In genomic region chr3:38099518-38099917, GRCh38 we compare ENCODE assay signal across 15 cellular contexts.
"Had no signal": no experiment of that assay in that cellular context is flagged by ENCODE, and none has a peak within 500 bp of the region (broad histone marks: within the 10 kb centered on the region; RNA-seq: fewer than 3 reads in every experiment).

No MANE protein-coding gene starts in this region.

- H3K4me1 Mint-ChIP-seq: activated CD4-positive, alpha-beta memory T cell treated with anti-CD3 and anti-CD28 coated beads, Interleukin-2, amount 10 ng/mL, durations not matched to agents 7 days and 5 days; nephron had no signal

- H3K27me3 ChIP-seq: breast epithelium, esophagus muscularis mucosa, foreskin keratinocyte, pancreas, testis had no signal

- H3K36me3 Mint-ChIP-seq: activated naive CD8-positive, alpha-beta T cell treated with anti-CD3 and anti-CD28 coated beads, Interleukin-2, amount 10 ng/mL, durations not matched to agents 7 days and 5 days had no signal

- H3K9me3 ChIP-seq: breast epithelium, esophagus muscularis mucosa, pancreas, testis had no signal

- H3K27ac ChIP-seq: breast epithelium, esophagus muscularis mucosa, foreskin keratinocyte, heart left ventricle, pancreas, testis had no signal

- H3K27me3 Mint-ChIP-seq: stimulated activated naive CD8-positive, alpha-beta T cell treated with anti-CD3 and anti-CD28 coated beads, Interleukin-15, Interleukin-2, amounts not matched to agents 100 ng/mL and 50 ng/mL, for 24 hours had no signal

- H3K27ac Mint-ChIP-seq: activated CD4-positive, alpha-beta memory T cell treated with anti-CD3 and anti-CD28 coated beads, Interleukin-2, amount 10 ng/mL, durations not matched to agents 7 days and 5 days; activated naive CD8-positive, alpha-beta T cell treated with anti-CD3 and anti-CD28 coated beads, Interleukin-2, amount 10 ng/mL, durations not matched to agents 7 days and 5 days; nephron; stimulated activated naive CD8-positive, alpha-beta T cell treated with anti-CD3 and anti-CD28 coated beads, Interleukin-15, Interleukin-2, amounts not matched to agents 100 ng/mL and 50 ng/mL, for 24 hours had no signal

- H3K4me3 ChIP-seq: breast epithelium, esophagus muscularis mucosa, heart left ventricle, pancreas, testis had no signal

- H3K9me3 Mint-ChIP-seq: activated naive CD8-positive, alpha-beta T cell treated with anti-CD3 and anti-CD28 coated beads, Interleukin-2, amount 10 ng/mL, durations not matched to agents 7 days and 5 days; stimulated activated naive CD8-positive, alpha-beta T cell treated with anti-CD3 and anti-CD28 coated beads, Interleukin-15, Interleukin-2, amounts not matched to agents 100 ng/mL and 50 ng/mL, for 24 hours had no signal

- ATAC-seq: foreskin keratinocyte, heart left ventricle, pancreas had no signal

- H3K4me3 Mint-ChIP-seq: activated CD4-positive, alpha-beta memory T cell treated with anti-CD3 and anti-CD28 coated beads, Interleukin-2, amount 10 ng/mL, durations not matched to agents 7 days and 5 days; activated naive CD8-positive, alpha-beta T cell treated with anti-CD3 and anti-CD28 coated beads, Interleukin-2, amount 10 ng/mL, durations not matched to agents 7 days and 5 days; nephron; stimulated activated naive CD8-positive, alpha-beta T cell treated with anti-CD3 and anti-CD28 coated beads, Interleukin-15, Interleukin-2, amounts not matched to agents 100 ng/mL and 50 ng/mL, for 24 hours had no signal

- DNase-seq: activated CD4-positive, alpha-beta memory T cell treated with anti-CD3 and anti-CD28 coated beads, Interleukin-2, amount 10 ng/mL, durations not matched to agents 7 days and 5 days; activated CD4-positive, alpha-beta T cell treated with anti-CD3 and anti-CD28 coated beads for 1 hour; activated CD8-positive, alpha-beta memory T cell treated with anti-CD3 and anti-CD28 coated beads, Interleukin-2, amount 50 U/mL, for 48 hours; activated naive CD8-positive, alpha-beta T cell treated with anti-CD3 and anti-CD28 coated beads, Interleukin-2, amount 10 ng/mL, durations not matched to agents 7 days and 5 days; anterior cingulate cortex; foreskin keratinocyte; heart left ventricle; pancreas; stimulated activated CD4-positive, alpha-beta T cell treated with anti-CD3 and anti-CD28 coated beads, Interleukin-4, amount 100 ng/mL, for 24 hours; T-helper 2 cell; testis had no signal

- H3K36me3 ChIP-seq: breast epithelium, esophagus muscularis mucosa, heart left ventricle, pancreas had no signal

- H3K4me1 ChIP-seq: breast epithelium, esophagus muscularis mucosa, pancreas had no signal
